In genomic region chr2:127386246-127386645, GRCh38 we compare ENCODE assay signal across 1 cellular context.
TF ChIP-seq lines count a peak whose summit lies in the region.

No MANE protein-coding gene starts in this region.

TF ChIP-seq in liver, 16 proteins besides CTCF, POLR2A, EP300 and RAD21 (continued from another document):
- TF ChIP-seq FOXA1 (IDR thresholded peaks at IDR 0.05), result no peak
- TF ChIP-seq GABPA (IDR thresholded peaks at IDR 0.05 in 1 of 2, conservative IDR thresholded peaks at IDR 0.05 in 1 of 2), result no peak
